In genomic region chr7:107563072-107563760, GRCh38 we compare ENCODE assay signal across 8 cellular contexts. TPM values are rescaled to one million over a fixed set of nuclear protein-coding genes. Genes with fewer than 3 reads are reported as not detected.
A peak's percentile ranks its signal among the peaks of the same experiment; 100 is the strongest.
DNase-seq lines count a peak whose midpoint lies in the region; ATAC-seq and TF ChIP-seq lines count a peak whose summit lies in the region.

No MANE protein-coding gene starts in this region.

- H3K27ac Mint-ChIP-seq in GM23338: peak overlapping the region; percentile 97
- peak overlapping the region; percentile 97 for H3K27ac Mint-ChIP-seq in activated CD8-positive, alpha-beta T cell treated with anti-CD3 and anti-CD28 coated beads for 36 hours
- peak overlapping the region; percentile 92 for H3K27ac Mint-ChIP-seq in progenitor cell of endocrine pancreas

- H2AFZ ChIP-seq in GM23338: peak overlapping the region; percentile 60; the same call in 1 of the 2 replicates

- H3K9me3 Mint-ChIP-seq in GM23338: no peaks in the 10 kb centered on the region
- no peaks in the 10 kb centered on the region for H3K9me3 Mint-ChIP-seq in activated CD8-positive, alpha-beta T cell treated with anti-CD3 and anti-CD28 coated beads for 36 hours
- H3K9me3 Mint-ChIP-seq in progenitor cell of endocrine pancreas (ENCODE audit: low read depth): no peaks in the 10 kb centered on the region

- H3K9me3 ChIP-seq in KOPT-K1 (ENCODE audit: insufficient read depth, low read length, poor library complexity, severe bottlenecking) (no peaks in the 10 kb centered on the region), heart right ventricle (no peaks in the 10 kb centered on the region)

- WGBS in heart right ventricle, 2 donors: 2 to 3% methylated on average over 21 of the region's 21 CpGs

- peaks cover 7% of the 10 kb centered on the region; the same call in 2 of the 3 replicates for H3K36me3 Mint-ChIP-seq in GM23338 (ENCODE audit: low read depth)
- H3K36me3 Mint-ChIP-seq in activated CD8-positive, alpha-beta T cell treated with anti-CD3 and anti-CD28 coated beads for 36 hours (ENCODE audit: low read depth): peaks cover 9% of the 10 kb centered on the region
- H3K36me3 Mint-ChIP-seq in progenitor cell of endocrine pancreas (ENCODE audit: insufficient read depth): no peaks in the 10 kb centered on the region

- H3K4me1 Mint-ChIP-seq in GM23338 (peaks cover 13% of the 10 kb centered on the region), progenitor cell of endocrine pancreas (ENCODE audit: low read depth) (peaks cover 37% of the 10 kb centered on the region)
- peaks cover 57% of the 10 kb centered on the region for H3K4me1 Mint-ChIP-seq in activated CD8-positive, alpha-beta T cell treated with anti-CD3 and anti-CD28 coated beads for 36 hours (ENCODE audit: low read depth)

- POLR2A ChIA-PET in activated CD8-positive, alpha-beta T cell treated with anti-CD3 and anti-CD28 coated beads for 36 hours (lab: Charles Lee): interaction anchor here (0.8 to 1.5 kb wide), 7 partner anchors 9 to 178 kb away, joined by 3 to 9 read pairs (median 3); partner anchors contain the start of gene BCAP29

- H4K20me1 ChIP-seq in GM23338 (replicated peaks; ENCODE audit: insufficient read depth): peaks cover 11% of the 10 kb centered on the region

- H3F3A ChIP-seq in GM23338 (replicated peaks; ENCODE audit: low read depth): no peaks in the 10 kb centered on the region

- H3K4me3 ChIP-seq in GM23338 (peak overlapping the region; percentile 90), heart right ventricle (peak overlapping the region; percentile 68 to 99 (median 87))

- H3K4me3 Mint-ChIP-seq in GM23338 (peak overlapping the region; percentile 83), progenitor cell of endocrine pancreas (ENCODE audit: low read depth) (peak overlapping the region; percentile 82)
- H3K4me3 Mint-ChIP-seq in activated CD8-positive, alpha-beta T cell treated with anti-CD3 and anti-CD28 coated beads for 36 hours: peak overlapping the region; percentile 84

- H3K79me2 ChIP-seq in GM23338 (replicated peaks; ENCODE audit: insufficient read depth): peaks cover 50% of the 10 kb centered on the region

- no peaks in the 10 kb centered on the region for H3K9me2 ChIP-seq in GM23338 (ENCODE audit: insufficient read depth)

- intact Hi-C loops in activated CD8-positive, alpha-beta T cell treated with anti-CD3 and anti-CD28 coated beads for 36 hours (cut with micrococcal nuclease): no loop called here
- intact Hi-C loops in heart right ventricle (cut with DNase I): loop anchor here in 2 of 10 donors (5.0 kb wide), 2 partner anchors 49 to 91 kb away; partner anchors contain the start of gene GPR22 (in 1 of the 2)

- H3K27ac ChIP-seq in GM23338 (ENCODE audit: low read depth) (no peak overlapping the region), KOPT-K1 (ENCODE audit: low read depth, low read length, poor library complexity, severe bottlenecking) (peak overlapping the region; percentile 82), heart right ventricle (peak overlapping the region; percentile 88 to 98 (median 94))

- peak; percentile 74 for DNase-seq in GM23338 (ENCODE audit: low spot score)
- DNase-seq in activated CD8-positive, alpha-beta T cell treated with anti-CD3 and anti-CD28 coated beads for 36 hours: no peak
- no peak for DNase-seq in heart right ventricle
- no peak for DNase-seq in progenitor cell of endocrine pancreas (ENCODE audit: low spot score, unreplicated experiment)
- no peak for DNase-seq in hippocampal formation (lab: John Stamatoyannopoulos, UW)
- no peak for DNase-seq in glomerular visceral epithelial cell (ENCODE audit: extremely low spot score)

- TF ChIP-seq CTCF in GM23338 (conservative IDR thresholded peaks at IDR 0.05; ENCODE audit: low read depth in 2 of 2) (no peak), heart right ventricle (IDR thresholded peaks at IDR 0.05) (no peak), progenitor cell of endocrine pancreas (IDR thresholded peaks at IDR 0.05; ENCODE audit: unreplicated experiment) (no peak)
- TF ChIP-seq CTCF in activated CD8-positive, alpha-beta T cell treated with anti-CD3 and anti-CD28 coated beads for 36 hours (IDR thresholded peaks at IDR 0.05): no peak

- H3K4me1 ChIP-seq in GM23338 (ENCODE audit: insufficient read depth) (peaks cover 10% of the 10 kb centered on the region), heart right ventricle (peaks cover 0 to 57% (median 49%) of the 10 kb centered on the region in 9 donors)

- ATAC-seq in GM18508 (IDR thresholded peaks at IDR 0.05; ENCODE audit: insufficient read depth, unreplicated experiment): peak; percentile 25
- ATAC-seq in GM23338: peak; percentile 80
- ATAC-seq in activated CD8-positive, alpha-beta T cell treated with anti-CD3 and anti-CD28 coated beads for 36 hours: peak; percentile 67
- peak; percentile 59 to 87 (median 73) for ATAC-seq in heart right ventricle

- CTCF ChIA-PET in activated CD8-positive, alpha-beta T cell treated with anti-CD3 and anti-CD28 coated beads for 36 hours (lab: Charles Lee): interaction anchor here (1.3 to 1.8 kb wide), 3 partner anchors 14 to 180 kb away, joined by 3 to 6 read pairs (median 3); no protein-coding TSS in a partner anchor

- no peaks in the 10 kb centered on the region for H3K27me3 Mint-ChIP-seq in GM23338 (ENCODE audit: insufficient read depth, low read depth, poor library complexity)
- H3K27me3 Mint-ChIP-seq in activated CD8-positive, alpha-beta T cell treated with anti-CD3 and anti-CD28 coated beads for 36 hours: no peaks in the 10 kb centered on the region
- no peaks in the 10 kb centered on the region for H3K27me3 Mint-ChIP-seq in progenitor cell of endocrine pancreas

- no peaks in the 10 kb centered on the region for H3K27me3 ChIP-seq in GM23338 (ENCODE audit: insufficient read depth)
- no peaks in the 10 kb centered on the region for H3K27me3 ChIP-seq in heart right ventricle

- peak overlapping the region; percentile 96 for H3K4me2 ChIP-seq in GM23338

- H3K36me3 ChIP-seq in GM23338 (ENCODE audit: insufficient read depth) (no peaks in the 10 kb centered on the region), KOPT-K1 (ENCODE audit: insufficient read depth, low read length) (peaks cover 15% of the 10 kb centered on the region), heart right ventricle (peaks cover 0 to 7% (median 0%) of the 10 kb centered on the region in 9 donors)

TF ChIP-seq in GM23338, 12 proteins besides CTCF, POLR2A, EP300 and RAD21:
- no peak for TF ChIP-seq CREB1 (CRISPR knock-in tag; IDR thresholded peaks at IDR 0.05; ENCODE audit: low read depth)
- no peak for TF ChIP-seq JUNB (IDR thresholded peaks at IDR 0.05; ENCODE audit: unreplicated experiment)

RNA-seq across cellular contexts. Expression of gene COG5, which starts 0.5 kb away (rescaled TPM):
- 36.5 and 40.6 TPM in 2 replicates for total RNA-seq in GM23338 (2014; rRNA removed; shearing (Covaris generic))
- 11.0 and 15.4 TPM in 2 replicates for polyA plus RNA-seq in GM23338 (2016; fragmentation: Nextera tagmentation; extraction: Ambion mirVana)
- 10 to 100 TPM; 37.6 to 40.3 TPM for total RNA-seq in activated CD8-positive, alpha-beta T cell treated with anti-CD3 and anti-CD28 coated beads for 36 hours
- total RNA-seq in heart right ventricle: 10 to 100 TPM; 44.2 to 65.8 (median 53.0) TPM
- 10 to 100 TPM in 1 of 2 donors, 1 to 10 TPM in 1; 8.4 to 14.7 TPM for polyA plus RNA-seq in heart right ventricle
- 49.0 and 49.5 TPM in 2 replicates for total RNA-seq in progenitor cell of endocrine pancreas

RNA-seq across cellular contexts. Expression of gene DUS4L, which starts 0.6 kb away (rescaled TPM):
- total RNA-seq in GM23338 (2014; rRNA removed; shearing (Covaris generic)): 16.8 and 22.9 TPM in 2 replicates
- polyA plus RNA-seq in GM23338 (2016; fragmentation: Nextera tagmentation; extraction: Ambion mirVana): 16.3 and 16.7 TPM in 2 replicates
- total RNA-seq in activated CD8-positive, alpha-beta T cell treated with anti-CD3 and anti-CD28 coated beads for 36 hours: 10 to 100 TPM; 17.4 to 17.9 TPM
- 10 to 100 TPM in 2 of 10 donors, 1 to 10 TPM in 8; 6.6 to 10.6 (median 9.0) TPM for total RNA-seq in heart right ventricle
- 1 to 10 TPM; 3.0 to 5.7 TPM for polyA plus RNA-seq in heart right ventricle
- 11.4 and 16.8 TPM in 2 replicates for total RNA-seq in progenitor cell of endocrine pancreas

RNA-seq across cellular contexts. Expression of gene BCAP29, which starts 16.8 kb away (rescaled TPM):
- 15.8 and 18.4 TPM in 2 replicates for total RNA-seq in GM23338 (2014; rRNA removed; shearing (Covaris generic))
- polyA plus RNA-seq in GM23338 (2016; fragmentation: Nextera tagmentation; extraction: Ambion mirVana): 20.3 and 24.0 TPM in 2 replicates
- 10 to 100 TPM; 24.0 to 27.7 TPM for total RNA-seq in activated CD8-positive, alpha-beta T cell treated with anti-CD3 and anti-CD28 coated beads for 36 hours
- total RNA-seq in heart right ventricle: 100 to 1,000 TPM in 9 of 10 donors, 10 to 100 TPM in 1; 94.7 to 141 (median 118) TPM
- 100 to 1,000 TPM in 1 of 2 donors, 10 to 100 TPM in 1; 62.7 to 107 TPM for polyA plus RNA-seq in heart right ventricle
- 34.9 and 38.5 TPM in 2 replicates for total RNA-seq in progenitor cell of endocrine pancreas

Comparison
In these comparisons a context has a peak if more than half of its experiments do, and no peak if none do; other contexts are left out.
1. ATAC-seq: peak in every context shown above with its lines; median percentile 80 in GM23338; 73 in heart right ventricle; 67 in activated CD8-positive, alpha-beta T cell treated with anti-CD3 and anti-CD28 coated beads for 36 hours; 25 in GM18508.